29 cellular contexts compared by ENCODE assay signal in genomic region chr11:11215058-11215815, GRCh38.
"Had no signal": no experiment of that assay in that cellular context is flagged by ENCODE, and none has a peak within 500 bp of the region (broad histone marks: within the 10 kb centered on the region; RNA-seq: fewer than 3 reads in every experiment).

No MANE protein-coding gene starts in this region.

- H3K27me3 ChIP-seq: ascending aorta, MG63, Peyer's patch had no signal

- H3K4me3 Mint-ChIP-seq: activated B cell treated with CpG ODN at 0.5 μM for 24 hours; activated CD8-positive, alpha-beta T cell treated with anti-CD3 and anti-CD28 coated beads for 36 hours; activated naive CD4-positive, alpha-beta T cell treated with anti-CD3 and anti-CD28 coated beads, Interleukin-2, amount 50 U/mL, for 24 hours; activated naive CD8-positive, alpha-beta T cell treated with anti-CD3 and anti-CD28 coated beads, Interleukin-2, amount 10 ng/mL, durations not matched to agents 7 days and 5 days; activated T-cell treated with anti-CD3 and anti-CD28 coated beads, Interleukin-2, amount 50 U/mL, for 24 hours; T-cell; T-helper 17 cell had no signal

- H3K9me3 ChIP-seq: ascending aorta, MG63, Peyer's patch had no signal

- H3K36me3 ChIP-seq: ascending aorta, cardiac muscle cell, MG63, Peyer's patch had no signal

- ATAC-seq: activated CD8-positive, alpha-beta T cell treated with anti-CD3 and anti-CD28 coated beads for 36 hours; PC-3; SK-N-SH treated with all-trans-retinoic acid at 6 μM for 48 hours; T-cell; T-helper 17 cell had no signal

- H3K27ac ChIP-seq: cardiac muscle cell, Peyer's patch, VCaP had no signal

- H3K4me1 ChIP-seq: Peyer's patch had no signal

- H3K27me3 Mint-ChIP-seq: activated naive CD4-positive, alpha-beta T cell treated with anti-CD3 and anti-CD28 coated beads, Interleukin-2, amount 50 U/mL, for 24 hours; activated T-cell treated with anti-CD3 and anti-CD28 coated beads, Interleukin-2, amount 50 U/mL, for 24 hours; T-helper 17 cell had no signal

- H3K27ac Mint-ChIP-seq: activated B cell treated with CpG ODN at 0.5 μM for 24 hours; activated CD8-positive, alpha-beta T cell treated with anti-CD3 and anti-CD28 coated beads for 36 hours; activated naive CD4-positive, alpha-beta T cell treated with anti-CD3 and anti-CD28 coated beads, Interleukin-2, amount 50 U/mL, for 24 hours; activated naive CD8-positive, alpha-beta T cell treated with anti-CD3 and anti-CD28 coated beads, Interleukin-2, amount 10 ng/mL, durations not matched to agents 7 days and 5 days; activated T-cell treated with anti-CD3 and anti-CD28 coated beads, Interleukin-2, amount 50 U/mL, for 24 hours; activated T-helper 2 cell treated with anti-CD3 and anti-CD28 coated beads, Interferon-gamma antibody, Interleukin-2, Interleukin-4, amounts not matched to agents 10 μg/mL and 5 μg/mL and 100 μg/mL, durations not matched to agents 14 hours and 24 hours and 36 hours; T-cell; T-helper 17 cell had no signal

- DNase-seq: activated B cell treated with CpG ODN at 0.5 μM for 24 hours; activated CD4-positive, alpha-beta T cell treated with anti-CD3 and anti-CD28 coated beads for 48 hours; activated CD4-positive, alpha-beta T cell treated with anti-CD3 and anti-CD28 coated beads, Interleukin-2, amount 50 U/mL, for 4 hours; activated CD4-positive, CD25-positive, alpha-beta regulatory T cell treated with anti-CD3 and anti-CD28 coated beads, Interleukin-2, amount 50 U/mL, for 72 hours; activated CD8-positive, alpha-beta T cell treated with anti-CD3 and anti-CD28 coated beads for 36 hours; activated gamma-delta T cell; activated naive CD4-positive, alpha-beta T cell treated with Interleukin-2 at 50 U/mL for 16 hours; activated naive CD8-positive, alpha-beta T cell treated with anti-CD3 and anti-CD28 coated beads, Interleukin-2, amount 10 ng/mL, durations not matched to agents 7 days and 5 days; activated T-cell treated with anti-CD3 and anti-CD28 coated beads, Interleukin-2, amount 50 U/mL, for 24 hours; Karpas-422; KBM-7; MG63; NCI-H1048; NCI-H1436; NCI-H1694; NCI-H1930; NCI-H2081 treated with DMSO at 0.1 percent for 48 hours; NCI-H524 treated with DMSO at 0.1 percent for 48 hours; PC-3; Peyer's patch; SHP77 treated with DMSO at 0.1 percent for 48 hours; T-cell; T-helper 17 cell had no signal

- H3K4me3 ChIP-seq: ascending aorta, cardiac muscle cell, MG63, Peyer's patch had no signal

- H3K36me3 Mint-ChIP-seq: activated naive CD4-positive, alpha-beta T cell treated with anti-CD3 and anti-CD28 coated beads, Interleukin-2, amount 50 U/mL, for 24 hours; activated naive CD8-positive, alpha-beta T cell treated with anti-CD3 and anti-CD28 coated beads, Interleukin-2, amount 10 ng/mL, durations not matched to agents 7 days and 5 days; T-cell had no signal

- H3K9me3 Mint-ChIP-seq: activated B cell treated with CpG ODN at 0.5 μM for 24 hours; activated CD8-positive, alpha-beta T cell treated with anti-CD3 and anti-CD28 coated beads for 36 hours; activated naive CD4-positive, alpha-beta T cell treated with anti-CD3 and anti-CD28 coated beads, Interleukin-2, amount 50 U/mL, for 24 hours; activated naive CD8-positive, alpha-beta T cell treated with anti-CD3 and anti-CD28 coated beads, Interleukin-2, amount 10 ng/mL, durations not matched to agents 7 days and 5 days; activated T-cell treated with anti-CD3 and anti-CD28 coated beads, Interleukin-2, amount 50 U/mL, for 24 hours; activated T-helper 2 cell treated with anti-CD3 and anti-CD28 coated beads, Interferon-gamma antibody, Interleukin-2, Interleukin-4, amounts not matched to agents 10 μg/mL and 5 μg/mL and 100 μg/mL, durations not matched to agents 14 hours and 24 hours and 36 hours; T-cell had no signal

- H3K4me1 Mint-ChIP-seq: activated B cell treated with CpG ODN at 0.5 μM for 24 hours; activated naive CD4-positive, alpha-beta T cell treated with anti-CD3 and anti-CD28 coated beads, Interleukin-2, amount 50 U/mL, for 24 hours; T-cell had no signal
